Comparison of ENCODE assay signal across 8 cellular contexts in genomic region chr13:32164622-32165268, GRCh38.
DNase-seq lines count a peak whose midpoint lies in the region; ATAC-seq and TF ChIP-seq lines count a peak whose summit lies in the region.

No MANE protein-coding gene starts in this region.

- TF ChIP-seq POLR2A in GM18505 (IDR thresholded peaks at IDR 0.05; ENCODE audit: borderline replicate concordance, extremely low read depth, insufficient read depth, insufficient read length) (no peak), upper lobe of left lung (IDR thresholded peaks at IDR 0.05) (no peak)

- ATAC-seq in GM18505 (IDR thresholded peaks at IDR 0.05; ENCODE audit: unreplicated experiment) = peak; percentile 75
- ATAC-seq in Panc1 = peak; percentile 92
- ATAC-seq in left lung = peak; percentile 76
- peak; percentile 60 to 63 for ATAC-seq in upper lobe of left lung (ENCODE audit: low FRiP score in 2 of 2)

- BruUV-seq in Panc1 (replicated peaks; lab: Mats Ljungman, UMichigan) = no TSS peak

- H3K27me3 ChIP-seq in Panc1 (ENCODE audit: control insufficient read depth, insufficient read depth, low read length) (no peaks in the 10 kb centered on the region), left lung (no peaks in the 10 kb centered on the region), upper lobe of left lung (no peaks in the 10 kb centered on the region)

- TF ChIP-seq CTCF in AG10803 (conservative IDR thresholded peaks at IDR 0.05; ENCODE audit: low read length) (peak; percentile 65), LNCaP clone FGC (IDR thresholded peaks at IDR 0.05; ENCODE audit: control insufficient read depth, extremely low read depth, insufficient read depth) (peak; percentile 56), Panc1 (IDR thresholded peaks at IDR 0.05) (peak; percentile 68), left lung (IDR thresholded peaks at IDR 0.05) (peak; percentile 26 to 58), upper lobe of left lung (IDR thresholded peaks at IDR 0.05) (peak; percentile 15 to 42 (median 30))

- H3K4me3 ChIP-seq in AG10803 (ENCODE audit: low read length) (no peak overlapping the region), LNCaP clone FGC (ENCODE audit: low read depth, low read length) (no peak overlapping the region), Panc1 (ENCODE audit: low read depth in 2 of 2, low read length in 2 of 2) (no peak overlapping the region), left lung (no peak overlapping the region), upper lobe of left lung (no peak overlapping the region)

- H3K36me3 ChIP-seq in Panc1 (ENCODE audit: control insufficient read depth, insufficient read depth, low read length) (no peaks in the 10 kb centered on the region), left lung (peaks cover 0 to 14% of the 10 kb centered on the region in 2 donors), upper lobe of left lung (peaks cover 0 to 2% (median 0%) of the 10 kb centered on the region in 4 donors)

- TF ChIP-seq EP300 in upper lobe of left lung (IDR thresholded peaks at IDR 0.05) = no peak

- POLR2A ChIA-PET in Panc1 (lab: Charles Lee) = no interaction called here

- CTCF ChIA-PET in Panc1 (lab: Charles Lee) = interaction anchor here (0.6 kb wide), 2 partner anchors 13 to 19 kb away, joined by 3 to 4 read pairs; no protein-coding TSS in a partner anchor

- H3K4me1 ChIP-seq in Panc1 (ENCODE audit: control insufficient read depth, insufficient read depth, low read length) = no peaks in the 10 kb centered on the region
- no peaks in the 10 kb centered on the region for H3K4me1 ChIP-seq in left lung
- H3K4me1 ChIP-seq in upper lobe of left lung = peaks cover 0 to 2% (median 0%) of the 10 kb centered on the region in 4 donors

- in situ Hi-C loops in Panc1 (cut with HindIII; ENCODE audit: low pct_unique_long_range_greater_than_20kb, low sequenced_read_pairs) = no loop called here

- DNase-seq in AG10803 (ENCODE audit: low read depth) (peak; percentile 58), LNCaP clone FGC (ENCODE audit: low read depth) (no peak), Panc1 (ENCODE audit: low read depth, low spot score) (no peak), cerebellum (ENCODE audit: low spot score) (peak; percentile 23), left lung (no peak), upper lobe of left lung (peak in 1 of 2 donors; percentile 26), DMS114 treated with DMSO at 0.1 percent for 48 hours (lab: John Stamatoyannopoulos, UW; ENCODE audit: unreplicated experiment) (no peak)

- H3K9me3 ChIP-seq in Panc1 (ENCODE audit: control insufficient read depth, insufficient read depth, low read depth, low read length) (no peaks in the 10 kb centered on the region), left lung (no peaks in the 10 kb centered on the region), upper lobe of left lung (no peaks in the 10 kb centered on the region)

- H3K27ac ChIP-seq in Panc1 (ENCODE audit: low read length) (no peak overlapping the region), left lung (no peak overlapping the region), upper lobe of left lung (no peak overlapping the region)

- intact Hi-C loops in Panc1 (cut with micrococcal nuclease; ENCODE audit: unreplicated experiment) (no loop called here), left lung (cut with DNase I) (no loop called here)

- WGBS in upper lobe of left lung, 2 donors = 75 to 77% methylated on average over 4 of the region's 4 CpGs

Comparison
In these comparisons a context has a peak if more than half of its experiments do, and no peak if none do; other contexts are left out.
1. DNase-seq: peak in AG10803 (single experiment) and cerebellum (single experiment); none in LNCaP clone FGC (single experiment), Panc1 (single experiment), left lung (0 of 2) and DMS114 treated with DMSO at 0.1 percent for 48 hours (single experiment).
2. Peak in every context shown above with its lines, with median percentiles within 50 percentile points of each other: CTCF ChIP-seq and ATAC-seq.